Comparison of ENCODE assay signal across 23 cellular contexts in the genomic region with DNA sequence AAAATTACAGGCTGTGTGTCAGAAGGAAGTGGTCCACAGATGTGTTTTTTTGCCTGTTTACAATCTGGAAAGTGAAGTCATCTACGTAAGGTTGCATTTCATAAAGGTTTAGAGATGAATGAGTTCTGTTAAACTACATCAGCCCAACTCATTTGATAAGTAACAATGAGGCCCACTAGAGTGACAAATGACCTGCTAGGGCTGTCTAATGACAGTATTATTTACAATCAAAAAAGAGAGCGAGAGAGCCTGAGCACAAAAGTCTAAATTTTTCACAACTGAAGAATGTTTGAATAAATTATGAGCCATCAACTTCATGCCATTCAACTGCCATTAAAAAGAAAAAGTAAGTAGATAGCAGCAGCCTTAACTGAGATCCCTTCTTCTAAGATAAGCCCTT.
"Had no signal": no experiment of that assay in that cellular context is flagged by ENCODE, and none has a peak within 500 bp of the region (broad histone marks: within the 10 kb centered on the region; RNA-seq: fewer than 3 reads in every experiment).

No MANE protein-coding gene starts in this region.

- H3K36me3 ChIP-seq: colonic mucosa, esophagus squamous epithelium, lower lobe of right lung, neural progenitor cell, spleen, stomach, transverse colon had no signal

- H3K27ac ChIP-seq: colonic mucosa, esophagus squamous epithelium, lower lobe of right lung, neural progenitor cell, stomach, transverse colon had no signal

- H3K9me3 Mint-ChIP-seq: activated B cell treated with CpG ODN at 0.5 μM for 24 hours; activated naive CD8-positive, alpha-beta T cell treated with anti-CD3 and anti-CD28 coated beads for 36 hours; activated T-cell treated with anti-CD3 and anti-CD28 coated beads, Interleukin-2, amount 50 U/mL, for 24 hours; activated T-helper 2 cell treated with anti-CD3 and anti-CD28 coated beads, Interferon-gamma antibody, Interleukin-2, Interleukin-4, amounts not matched to agents 10 μg/mL and 5 μg/mL and 100 μg/mL, durations not matched to agents 14 hours and 24 hours and 36 hours; endodermal cell; neural progenitor cell had no signal

- H3K4me3 Mint-ChIP-seq: activated B cell treated with CpG ODN at 0.5 μM for 24 hours; activated CD4-positive, alpha-beta T cell treated with anti-CD3 and anti-CD28 coated beads for 36 hours; activated naive CD8-positive, alpha-beta T cell treated with anti-CD3 and anti-CD28 coated beads for 36 hours; activated T-cell treated with anti-CD3 and anti-CD28 coated beads, Interleukin-2, amount 50 U/mL, for 24 hours; endodermal cell; neural progenitor cell had no signal

- H3K27me3 Mint-ChIP-seq: activated B cell treated with CpG ODN at 0.5 μM for 24 hours; activated naive CD8-positive, alpha-beta T cell treated with anti-CD3 and anti-CD28 coated beads for 36 hours; activated T-cell treated with anti-CD3 and anti-CD28 coated beads, Interleukin-2, amount 50 U/mL, for 24 hours; progenitor cell of endocrine pancreas had no signal

- H3K27me3 ChIP-seq: colonic mucosa, esophagus squamous epithelium, neural progenitor cell, spleen, stomach, transverse colon had no signal

- H3K27ac Mint-ChIP-seq: activated B cell treated with CpG ODN at 0.5 μM for 24 hours; activated CD4-positive, alpha-beta T cell treated with anti-CD3 and anti-CD28 coated beads for 36 hours; activated naive CD8-positive, alpha-beta T cell treated with anti-CD3 and anti-CD28 coated beads for 36 hours; activated T-cell treated with anti-CD3 and anti-CD28 coated beads, Interleukin-2, amount 50 U/mL, for 24 hours; activated T-helper 2 cell treated with anti-CD3 and anti-CD28 coated beads, Interferon-gamma antibody, Interleukin-2, Interleukin-4, amounts not matched to agents 10 μg/mL and 5 μg/mL and 100 μg/mL, durations not matched to agents 14 hours and 24 hours and 36 hours; endodermal cell; neural progenitor cell; progenitor cell of endocrine pancreas had no signal

- H3K4me1 ChIP-seq: colonic mucosa, neural progenitor cell had no signal

- H3K9me3 ChIP-seq: colonic mucosa, esophagus squamous epithelium, lower lobe of right lung, mucosa of descending colon, spleen, stomach, transverse colon had no signal

- H3K36me3 Mint-ChIP-seq: activated naive CD8-positive, alpha-beta T cell treated with anti-CD3 and anti-CD28 coated beads for 36 hours; neural progenitor cell had no signal

- DNase-seq: activated B cell treated with CpG ODN at 0.5 μM for 24 hours; activated CD4-positive, alpha-beta T cell treated with anti-CD3 and anti-CD28 coated beads for 36 hours; activated CD4-positive, alpha-beta T cell treated with anti-CD3 and anti-CD28 coated beads, Interleukin-2, amount 50 U/mL, for 4 hours; activated CD8-positive, alpha-beta memory T cell treated with anti-CD3 and anti-CD28 coated beads, Interleukin-2, amount 50 U/mL, for 4 hours; activated naive CD4-positive, alpha-beta T cell; activated naive CD8-positive, alpha-beta T cell treated with anti-CD3 and anti-CD28 coated beads for 36 hours; activated T-cell treated with anti-CD3 and anti-CD28 coated beads, Interleukin-2, amount 50 U/mL, for 24 hours; amygdala; colonic mucosa; endodermal cell; esophagus squamous epithelium; lower lobe of right lung; mesendoderm; mucosa of descending colon; spleen; stimulated activated CD4-positive, alpha-beta T cell treated with anti-CD3 and anti-CD28 coated beads, Interleukin-4, amount 100 ng/mL, for 4 hours; stomach; T-helper 9 cell; transverse colon had no signal

- ATAC-seq: activated CD4-positive, alpha-beta T cell treated with anti-CD3 and anti-CD28 coated beads for 36 hours; left lobe of liver; lower lobe of right lung; mucosa of descending colon had no signal

- H3K4me3 ChIP-seq: colonic mucosa, esophagus squamous epithelium, lower lobe of right lung, mucosa of descending colon, neural progenitor cell, spleen, stomach, transverse colon had no signal
